1 cellular context compared by ENCODE assay signal in the genomic region with DNA sequence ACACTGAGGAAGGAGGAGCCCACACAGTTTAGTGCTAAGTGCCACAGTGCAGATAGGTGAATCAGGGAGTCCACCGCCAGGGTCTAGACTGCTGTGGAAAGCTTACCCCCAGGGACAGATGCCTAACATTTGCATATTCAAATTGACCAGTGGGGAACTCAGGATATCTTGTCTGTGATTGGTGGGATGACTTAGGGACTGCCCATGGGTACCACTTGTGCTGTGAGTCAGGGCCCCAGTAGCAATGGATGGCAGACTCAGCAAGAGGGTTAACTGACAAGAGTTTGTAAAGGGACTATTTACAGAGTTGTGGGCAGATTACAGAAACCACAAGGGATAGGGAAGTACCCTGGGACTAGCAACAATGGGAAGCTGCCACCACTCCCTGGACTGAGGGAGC.
TF ChIP-seq lines count a peak whose summit lies in the region.

No MANE protein-coding gene starts in this region.

TF ChIP-seq in SK-N-SH treated with all-trans-retinoic acid at 6 μM for 48 hours, 23 proteins besides CTCF, POLR2A, EP300 and RAD21 (continued from another document):
- TF ChIP-seq, protein P1, sequence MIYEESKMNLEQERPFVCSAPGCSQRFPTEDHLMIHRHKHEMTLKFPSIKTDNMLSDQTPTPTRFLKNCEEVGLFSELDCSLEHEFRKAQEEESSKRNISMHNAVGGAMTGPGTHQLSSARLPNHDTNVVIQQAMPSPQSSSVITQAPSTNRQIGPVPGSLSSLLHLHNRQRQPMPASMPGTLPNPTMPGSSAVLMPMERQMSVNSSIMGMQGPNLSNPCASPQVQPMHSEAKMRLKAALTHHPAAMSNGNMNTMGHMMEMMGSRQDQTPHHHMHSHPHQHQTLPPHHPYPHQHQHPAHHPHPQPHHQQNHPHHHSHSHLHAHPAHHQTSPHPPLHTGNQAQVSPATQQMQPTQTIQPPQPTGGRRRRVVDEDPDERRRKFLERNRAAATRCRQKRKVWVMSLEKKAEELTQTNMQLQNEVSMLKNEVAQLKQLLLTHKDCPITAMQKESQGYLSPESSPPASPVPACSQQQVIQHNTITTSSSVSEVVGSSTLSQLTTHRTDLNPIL (CRISPR knock-in tag; IDR thresholded peaks at IDR 0.05; ENCODE audit: low read depth), result no peak
- TF ChIP-seq ZNF8 (CRISPR knock-in tag; IDR thresholded peaks at IDR 0.05) (no peak), CSDC2 (CRISPR knock-in tag; IDR thresholded peaks at IDR 0.05) (no peak), ZFP3 (CRISPR knock-in tag; IDR thresholded peaks at IDR 0.05) (no peak), ZFP30 (CRISPR knock-in tag; IDR thresholded peaks at IDR 0.05) (no peak), ISL1 (CRISPR knock-in tag; IDR thresholded peaks at IDR 0.05) (no peak)
